In genomic region chr4:986949-987688, GRCh38 we compare ENCODE assay signal across 8 cellular contexts. TPM values are rescaled to one million over a fixed set of nuclear protein-coding genes. Genes with fewer than 3 reads are reported as not detected.
DNase-seq lines count a peak whose midpoint lies in the region; ATAC-seq and TF ChIP-seq lines count a peak whose summit lies in the region.

Gene IDUA (plus strand): TSS chr4:987044. CDS start chr4:987085, 41 bp downstream.

- DNase-seq in G401 (ENCODE audit: low spot score) (peak; percentile 80), T-helper 9 cell (peak; percentile 81), ascending aorta (ENCODE audit: low spot score in 2 of 2) (peak; percentile 35 to 88), hippocampal formation (lab: John Stamatoyannopoulos, UW) (peak; percentile 49 to 83), retinal pigment epithelial cell (ENCODE audit: low read depth) (no peak), NCI-H510A (lab: John Stamatoyannopoulos, UW) (no peak)

- no peaks in the 10 kb centered on the region for H3K9me3 ChIP-seq in ascending aorta

- peak within 1 kb of the TSS; percentile 71 to 76 for H3K4me3 ChIP-seq in ascending aorta
- peak within 1 kb of the TSS; percentile 70 for H3K4me3 ChIP-seq in retinal pigment epithelial cell (ENCODE audit: low read length)

- no peak within 1 kb of the TSS for H3K27ac ChIP-seq in ascending aorta

- peak; percentile 68 for ATAC-seq in GM21737 (IDR thresholded peaks at IDR 0.05; ENCODE audit: unreplicated experiment)

- H3K27me3 ChIP-seq in ascending aorta = no peaks in the 10 kb centered on the region

- intact Hi-C loops in ascending aorta (cut with DNase I) = no loop called here

- peaks cover 11 to 19% of the 10 kb centered on the region in 2 donors for H3K36me3 ChIP-seq in ascending aorta

- TF ChIP-seq CTCF in LNCAP (IDR thresholded peaks at IDR 0.05) (peak; percentile 50), ascending aorta (IDR thresholded peaks at IDR 0.05) (peak; percentile 7 to 48 (median 44)), retinal pigment epithelial cell (conservative IDR thresholded peaks at IDR 0.05; ENCODE audit: low read depth, low read length) (peak; percentile 56)

- peaks cover 4 to 14% of the 10 kb centered on the region in 2 donors for H3K4me1 ChIP-seq in ascending aorta

- in situ Hi-C loops in G401 (cut with HindIII; ENCODE audit: low sequenced_read_pairs) = no loop called here

RNA-seq across cellular contexts. Expression of gene IDUA, which starts in this region (rescaled TPM):
- 3.0 and 3.8 TPM in 2 replicates for total RNA-seq in G401 (2014; rRNA removed; shearing (Covaris generic))
- 118 TPM for total RNA-seq in ascending aorta

Comparison
In these comparisons a context has a peak if more than half of its experiments do, and no peak if none do; other contexts are left out.
1. RNA of gene IDUA (total RNA-seq): 118 TPM in ascending aorta (single experiment); 3.0 to 3.8 TPM in G401; every median in the first group is over 10 times any median in the second.
2. DNase-seq: peak in G401 (single experiment), T-helper 9 cell (single experiment), ascending aorta (2 of 2) and hippocampal formation (2 of 2); none in retinal pigment epithelial cell (single experiment) and NCI-H510A (single experiment).
3. Peak in every context shown above with its lines, with median percentiles within 50 percentile points of each other: CTCF ChIP-seq.